Comparison of ENCODE assay signal across 33 cellular contexts in the genomic region with DNA sequence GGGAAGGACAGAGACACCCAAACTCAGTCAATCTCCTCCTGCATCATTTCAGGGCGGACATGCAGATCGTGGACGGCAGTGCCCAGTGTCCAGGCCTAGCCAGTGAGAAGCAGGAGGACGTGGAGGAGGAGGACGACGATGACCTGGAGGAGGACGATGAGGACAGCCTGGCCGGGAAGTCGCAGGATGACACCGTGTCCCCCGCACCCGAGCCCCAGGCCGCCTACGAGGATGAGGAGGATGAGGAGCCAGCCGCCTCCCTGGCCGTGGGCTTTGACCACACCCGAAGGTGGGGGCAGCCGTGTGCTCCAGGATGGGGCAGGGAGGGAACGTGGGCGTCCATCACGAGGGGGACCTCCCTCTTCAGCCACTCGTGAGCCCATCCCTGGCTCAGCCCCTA. TPM values are rescaled to one million over a fixed set of nuclear protein-coding genes. Genes with fewer than 3 reads are reported as not detected.
"Had no signal": no experiment of that assay in that cellular context is flagged by ENCODE, and none has a peak within 500 bp of the region (broad histone marks: within the 10 kb centered on the region; RNA-seq: fewer than 3 reads in every experiment).

No MANE protein-coding gene starts in this region.

- H3K4me1 ChIP-seq: SJCRH30 had no signal

- H3K4me1 Mint-ChIP-seq: activated CD4-positive, alpha-beta memory T cell treated with anti-CD3 and anti-CD28 coated beads, Interleukin-2, amount 10 ng/mL, durations not matched to agents 7 days and 5 days; activated CD8-positive, alpha-beta memory T cell treated with anti-CD3 and anti-CD28 coated beads, Interleukin-2, amount 10 ng/mL, durations not matched to agents 7 days and 5 days; activated naive CD4-positive, alpha-beta T cell treated with anti-CD3 and anti-CD28 coated beads, Interleukin-2, amount 10 ng/mL, durations not matched to agents 7 days and 5 days; activated naive CD8-positive, alpha-beta T cell treated with anti-CD3 and anti-CD28 coated beads, Interleukin-2, amount 50 U/mL, for 24 hours had no signal

- H3K27ac ChIP-seq: RWPE1, SJCRH30, SK-N-MC, WERI-Rb-1 had no signal

- H3K27ac Mint-ChIP-seq: activated CD4-positive, alpha-beta memory T cell treated with anti-CD3 and anti-CD28 coated beads, Interleukin-2, amount 10 ng/mL, durations not matched to agents 7 days and 5 days; activated CD8-positive, alpha-beta memory T cell treated with anti-CD3 and anti-CD28 coated beads, Interleukin-2, amount 10 ng/mL, durations not matched to agents 7 days and 5 days; activated naive CD4-positive, alpha-beta T cell treated with anti-CD3 and anti-CD28 coated beads, Interleukin-2, amount 10 ng/mL, durations not matched to agents 7 days and 5 days; activated naive CD8-positive, alpha-beta T cell; activated naive CD8-positive, alpha-beta T cell treated with anti-CD3 and anti-CD28 coated beads, Interleukin-2, amount 50 U/mL, for 24 hours had no signal

- H3K36me3 Mint-ChIP-seq: activated CD8-positive, alpha-beta memory T cell treated with anti-CD3 and anti-CD28 coated beads, Interleukin-2, amount 10 ng/mL, durations not matched to agents 7 days and 5 days; activated naive CD4-positive, alpha-beta T cell treated with anti-CD3 and anti-CD28 coated beads, Interleukin-2, amount 10 ng/mL, durations not matched to agents 7 days and 5 days; activated naive CD8-positive, alpha-beta T cell; brain had no signal

- H3K36me3 ChIP-seq: MG63, SJCRH30, WERI-Rb-1 had no signal

- H3K4me3 ChIP-seq: MG63, SJCRH30, SK-N-MC had no signal

- H3K27me3 Mint-ChIP-seq: activated CD4-positive, alpha-beta memory T cell treated with anti-CD3 and anti-CD28 coated beads, Interleukin-2, amount 10 ng/mL, durations not matched to agents 7 days and 5 days; activated CD8-positive, alpha-beta memory T cell treated with anti-CD3 and anti-CD28 coated beads, Interleukin-2, amount 10 ng/mL, durations not matched to agents 7 days and 5 days; activated naive CD4-positive, alpha-beta T cell treated with anti-CD3 and anti-CD28 coated beads, Interleukin-2, amount 10 ng/mL, durations not matched to agents 7 days and 5 days; activated naive CD8-positive, alpha-beta T cell; activated naive CD8-positive, alpha-beta T cell treated with anti-CD3 and anti-CD28 coated beads, Interleukin-2, amount 50 U/mL, for 24 hours; brain had no signal

- H3K9me3 ChIP-seq: MG63, SJCRH30 had no signal

- H3K4me3 Mint-ChIP-seq: activated CD4-positive, alpha-beta memory T cell treated with anti-CD3 and anti-CD28 coated beads, Interleukin-2, amount 10 ng/mL, durations not matched to agents 7 days and 5 days; activated CD8-positive, alpha-beta memory T cell treated with anti-CD3 and anti-CD28 coated beads, Interleukin-2, amount 10 ng/mL, durations not matched to agents 7 days and 5 days; activated naive CD4-positive, alpha-beta T cell treated with anti-CD3 and anti-CD28 coated beads, Interleukin-2, amount 10 ng/mL, durations not matched to agents 7 days and 5 days; activated naive CD8-positive, alpha-beta T cell; activated naive CD8-positive, alpha-beta T cell treated with anti-CD3 and anti-CD28 coated beads, Interleukin-2, amount 50 U/mL, for 24 hours; brain had no signal

- DNase-seq: activated CD4-positive, alpha-beta memory T cell treated with anti-CD3 and anti-CD28 coated beads, Interleukin-2, amount 10 ng/mL, durations not matched to agents 7 days and 5 days; activated CD4-positive, alpha-beta T cell treated with anti-CD3 and anti-CD28 coated beads for 1 hour; activated CD4-positive, alpha-beta T cell treated with anti-CD3 and anti-CD28 coated beads for 48 hours; activated CD4-positive, CD25-positive, alpha-beta regulatory T cell; activated CD8-positive, alpha-beta memory T cell treated with anti-CD3 and anti-CD28 coated beads for 24 hours; activated CD8-positive, alpha-beta memory T cell treated with anti-CD3 and anti-CD28 coated beads, Interleukin-2, amount 10 ng/mL, durations not matched to agents 7 days and 5 days; activated CD8-positive, alpha-beta memory T cell treated with anti-CD3 and anti-CD28 coated beads, Interleukin-2, amount 50 U/mL, for 48 hours; activated effector memory CD4-positive, alpha-beta T cell treated with Interleukin-2 at 50 U/mL for 16 hours; activated naive CD4-positive, alpha-beta T cell treated with anti-CD3 and anti-CD28 coated beads, Interleukin-2, amount 10 ng/mL, durations not matched to agents 7 days and 5 days; activated naive CD8-positive, alpha-beta T cell treated with anti-CD3 and anti-CD28 coated beads, Interleukin-2, amount 50 U/mL, for 24 hours; activated T-cell treated with anti-CD3 and anti-CD28 coated beads, Interleukin-2, amount 50 U/mL, for 48 hours; anterior cingulate cortex; caudate nucleus; cerebellar nuclear complex; MG63; NCI-H1048; NCI-H1105 treated with DMSO at 0.1 percent for 48 hours; NCI-H1436; NCI-H1694; NCI-H1930; NCI-H345; NCI-H524 treated with DMSO at 0.1 percent for 48 hours; SJCRH30; T1000 had no signal

- H3K9me3 Mint-ChIP-seq: activated CD4-positive, alpha-beta memory T cell treated with anti-CD3 and anti-CD28 coated beads, Interleukin-2, amount 10 ng/mL, durations not matched to agents 7 days and 5 days; activated naive CD4-positive, alpha-beta T cell treated with anti-CD3 and anti-CD28 coated beads, Interleukin-2, amount 10 ng/mL, durations not matched to agents 7 days and 5 days; activated naive CD8-positive, alpha-beta T cell treated with anti-CD3 and anti-CD28 coated beads, Interleukin-2, amount 50 U/mL, for 24 hours; brain had no signal

- H3K27me3 ChIP-seq: MG63, SJCRH30 had no signal

- FAIRE-seq: bronchial epithelial cell, RCC 7860 had no signal

- ATAC-seq: activated CD8-positive, alpha-beta memory T cell treated with anti-CD3 and anti-CD28 coated beads, Interleukin-2, amount 10 ng/mL, durations not matched to agents 7 days and 5 days had no signal

RNA-seq across cellular contexts. Expression of a gene that starts 23.6 kb away (rescaled TPM):
- total RNA-seq: activated CD4-positive, alpha-beta memory T cell treated with anti-CD3 and anti-CD28 coated beads, Interleukin-2, amount 10 ng/mL, durations not matched to agents 7 days and 5 days; activated CD8-positive, alpha-beta memory T cell treated with anti-CD3 and anti-CD28 coated beads, Interleukin-2, amount 10 ng/mL, durations not matched to agents 7 days and 5 days; T-helper 1 cell treated with Interleukin-12 subunit alpha and Interleukin-12 subunit beta and Interleukin-4 antibody, amounts not matched to agents 30 ng/mL and 1 ng/mL, for 36 hours; T-helper 2 cell treated with Interferon-gamma antibody and Interleukin-4, amounts not matched to agents 100 ng/mL and 5 ng/mL, for 36 hours had no signal
